24 cellular contexts compared by ENCODE assay signal in the genomic region with DNA sequence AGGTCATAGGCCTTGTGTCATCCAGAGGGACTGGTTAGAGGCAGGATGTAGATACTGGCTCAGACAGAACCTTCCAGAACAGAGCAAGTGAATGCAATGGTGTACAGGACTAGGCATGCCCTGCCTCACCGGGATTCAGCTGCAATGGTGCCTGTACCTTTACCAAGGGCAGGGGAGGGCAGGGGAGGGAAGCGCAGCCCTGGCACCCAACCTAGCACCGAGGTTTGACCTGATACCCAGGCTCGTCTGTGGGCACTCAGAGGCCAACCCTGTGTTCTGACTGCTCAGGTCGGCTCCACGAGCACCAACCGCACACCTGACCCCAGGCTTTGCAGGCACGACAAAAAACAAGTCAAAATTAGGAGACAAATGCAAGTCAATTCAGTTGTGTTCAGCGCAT.
"Had no signal": no experiment of that assay in that cellular context is flagged by ENCODE, and none has a peak within 500 bp of the region (broad histone marks: within the 10 kb centered on the region; RNA-seq: fewer than 3 reads in every experiment).

No MANE protein-coding gene starts in this region.

- H3K4me3 ChIP-seq: ascending aorta, skin epidermis, stomach, thyroid gland had no signal

- H3K27ac ChIP-seq: ascending aorta, skin epidermis, stomach, thyroid gland, WERI-Rb-1 had no signal

- DNase-seq: activated CD4-positive, alpha-beta memory T cell treated with anti-CD3 and anti-CD28 coated beads for 36 hours; activated CD4-positive, alpha-beta T cell treated with anti-CD3 and anti-CD28 coated beads, Interleukin-2, amount 10 ng/mL, durations not matched to agents 24 days and 14 days; activated CD8-positive, alpha-beta memory T cell treated with anti-CD3 and anti-CD28 coated beads, Interleukin-2, amount 50 U/mL, for 4 hours; activated naive CD4-positive, alpha-beta T cell treated with anti-CD3 and anti-CD28 coated beads, Interleukin-2, amount 10 ng/mL, durations not matched to agents 7 days and 5 days; activated naive CD8-positive, alpha-beta T cell treated with anti-CD3 and anti-CD28 coated beads, Interleukin-2, amount 10 ng/mL, durations not matched to agents 7 days and 5 days; activated T-cell treated with anti-CD3 and anti-CD28 coated beads, Interleukin-2, amount 50 U/mL, for 1 hour; caudate nucleus; cortex of kidney; foreskin fibroblast; hippocampal formation; kidney; left colon; naive thymus-derived CD8-positive, alpha-beta T cell; stimulated activated CD4-positive, alpha-beta T cell treated with anti-CD3 and anti-CD28 coated beads, Interleukin-1b, Interleukin-23, amount 100 ng/mL, for 48 hours; stimulated activated naive B cell treated with anti-CD40 and anti-IgM and Interleukin-4, amounts not matched to agents 10 μg/mL and 1 μg/mL and 100 μg/mL, for 72 hours; stomach; SW 1271; T-helper 9 cell; thyroid gland; WERI-Rb-1 had no signal

- ATAC-seq: activated CD4-positive, CD25-positive, alpha-beta regulatory T cell treated with anti-CD3 and anti-CD28 coated beads, Interleukin-2, amount 50 U/mL, for 24 hours; left colon; naive thymus-derived CD8-positive, alpha-beta T cell; sciatic nerve; stimulated activated naive B cell treated with anti-CD40 and anti-IgM and Interleukin-4, amounts not matched to agents 10 μg/mL and 1 μg/mL and 100 μg/mL, for 72 hours had no signal

- H3K27me3 ChIP-seq: ascending aorta, stomach, thyroid gland had no signal

- H3K4me1 ChIP-seq: ascending aorta, stomach, thyroid gland had no signal

- H3K36me3 ChIP-seq: ascending aorta, stomach, thyroid gland, WERI-Rb-1 had no signal

- H3K9me3 ChIP-seq: ascending aorta, thyroid gland had no signal
